Comparison of ENCODE assay signal across 1 cellular context in genomic region chr7:31478744-31479143, GRCh38.
TF ChIP-seq lines count a peak whose summit lies in the region.

No MANE protein-coding gene starts in this region.

TF ChIP-seq in GM23338, 12 proteins besides CTCF, POLR2A, EP300 and RAD21 (continued from another document):
- TF ChIP-seq ETS1 (IDR thresholded peaks at IDR 0.05): no peak
- TF ChIP-seq, protein P1, sequence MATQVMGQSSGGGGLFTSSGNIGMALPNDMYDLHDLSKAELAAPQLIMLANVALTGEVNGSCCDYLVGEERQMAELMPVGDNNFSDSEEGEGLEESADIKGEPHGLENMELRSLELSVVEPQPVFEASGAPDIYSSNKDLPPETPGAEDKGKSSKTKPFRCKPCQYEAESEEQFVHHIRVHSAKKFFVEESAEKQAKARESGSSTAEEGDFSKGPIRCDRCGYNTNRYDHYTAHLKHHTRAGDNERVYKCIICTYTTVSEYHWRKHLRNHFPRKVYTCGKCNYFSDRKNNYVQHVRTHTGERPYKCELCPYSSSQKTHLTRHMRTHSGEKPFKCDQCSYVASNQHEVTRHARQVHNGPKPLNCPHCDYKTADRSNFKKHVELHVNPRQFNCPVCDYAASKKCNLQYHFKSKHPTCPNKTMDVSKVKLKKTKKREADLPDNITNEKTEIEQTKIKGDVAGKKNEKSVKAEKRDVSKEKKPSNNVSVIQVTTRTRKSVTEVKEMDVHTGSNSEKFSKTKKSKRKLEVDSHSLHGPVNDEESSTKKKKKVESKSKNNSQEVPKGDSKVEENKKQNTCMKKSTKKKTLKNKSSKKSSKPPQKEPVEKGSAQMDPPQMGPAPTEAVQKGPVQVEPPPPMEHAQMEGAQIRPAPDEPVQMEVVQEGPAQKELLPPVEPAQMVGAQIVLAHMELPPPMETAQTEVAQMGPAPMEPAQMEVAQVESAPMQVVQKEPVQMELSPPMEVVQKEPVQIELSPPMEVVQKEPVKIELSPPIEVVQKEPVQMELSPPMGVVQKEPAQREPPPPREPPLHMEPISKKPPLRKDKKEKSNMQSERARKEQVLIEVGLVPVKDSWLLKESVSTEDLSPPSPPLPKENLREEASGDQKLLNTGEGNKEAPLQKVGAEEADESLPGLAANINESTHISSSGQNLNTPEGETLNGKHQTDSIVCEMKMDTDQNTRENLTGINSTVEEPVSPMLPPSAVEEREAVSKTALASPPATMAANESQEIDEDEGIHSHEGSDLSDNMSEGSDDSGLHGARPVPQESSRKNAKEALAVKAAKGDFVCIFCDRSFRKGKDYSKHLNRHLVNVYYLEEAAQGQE (IDR thresholded peaks at IDR 0.05; ENCODE audit: unreplicated experiment): no peak
- no peak for TF ChIP-seq EZH2phosphoT487 (IDR thresholded peaks at IDR 0.05; ENCODE audit: unreplicated experiment)
TF ChIP-seq in GM23338: peak in this region for 0.
